In the genomic region with DNA sequence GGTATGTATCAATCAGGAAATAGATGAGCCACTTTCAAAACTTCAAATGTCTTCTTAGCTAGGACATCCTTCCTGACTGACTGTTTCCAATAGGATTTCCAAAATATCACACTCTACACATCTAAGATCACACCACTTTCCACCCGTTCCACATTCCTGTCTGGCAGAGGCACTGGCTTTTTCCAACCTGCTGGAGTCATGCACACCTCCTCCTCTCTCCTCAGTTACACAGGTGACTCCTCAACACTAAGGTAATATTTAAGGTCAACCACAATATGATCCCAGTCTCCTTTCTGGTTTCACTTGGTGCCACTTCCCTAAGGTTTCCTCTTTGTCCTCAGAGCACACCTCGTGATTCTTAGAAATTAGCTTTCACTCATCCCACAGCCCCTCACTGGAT, we compare ENCODE assay signal across 28 cellular contexts.
"Had no signal": no experiment of that assay in that cellular context is flagged by ENCODE, and none has a peak within 500 bp of the region (broad histone marks: within the 10 kb centered on the region; RNA-seq: fewer than 3 reads in every experiment).

No MANE protein-coding gene starts in this region.

- H3K27ac Mint-ChIP-seq: dendritic cell treated with granulocyte-macrophage colony-stimulating factor and Interleukin-4, amounts not matched to agents 40 ng/mL and 50 ng/mL, for 4 days; naive thymus-derived CD4-positive, alpha-beta T cell; nephron; stimulated activated naive B cell treated with anti-CD40 and anti-IgM and Interleukin-4, amounts not matched to agents 10 μg/mL and 1 μg/mL and 100 μg/mL, for 72 hours; stimulated activated naive CD8-positive, alpha-beta T cell treated with anti-CD3 and anti-CD28 coated beads, Interleukin-15, Interleukin-2, amounts not matched to agents 100 ng/mL and 50 ng/mL, for 24 hours had no signal

- H3K4me1 ChIP-seq: colonic mucosa, spleen, upper lobe of right lung had no signal

- H3K9me3 Mint-ChIP-seq: dendritic cell treated with granulocyte-macrophage colony-stimulating factor and Interleukin-4, amounts not matched to agents 40 ng/mL and 50 ng/mL, for 4 days; naive thymus-derived CD4-positive, alpha-beta T cell; nephron; stimulated activated naive B cell treated with anti-CD40 and anti-IgM and Interleukin-4, amounts not matched to agents 10 μg/mL and 1 μg/mL and 100 μg/mL, for 72 hours; stimulated activated naive CD8-positive, alpha-beta T cell treated with anti-CD3 and anti-CD28 coated beads, Interleukin-15, Interleukin-2, amounts not matched to agents 100 ng/mL and 50 ng/mL, for 24 hours had no signal

- H3K9me3 ChIP-seq: colonic mucosa, esophagus squamous epithelium, heart right ventricle, ovary, psoas muscle, spleen, thoracic aorta, transverse colon, upper lobe of right lung had no signal

- H3K27me3 ChIP-seq: colonic mucosa, esophagus squamous epithelium, heart right ventricle, ovary, spleen, transverse colon, upper lobe of right lung had no signal

- H3K27ac ChIP-seq: colonic mucosa, esophagus squamous epithelium, heart right ventricle, ovary, psoas muscle, skin epidermis, spleen, thoracic aorta, transverse colon, upper lobe of right lung had no signal

- H3K4me3 Mint-ChIP-seq: dendritic cell treated with granulocyte-macrophage colony-stimulating factor and Interleukin-4, amounts not matched to agents 40 ng/mL and 50 ng/mL, for 4 days; naive thymus-derived CD4-positive, alpha-beta T cell; nephron; stimulated activated naive B cell treated with anti-CD40 and anti-IgM and Interleukin-4, amounts not matched to agents 10 μg/mL and 1 μg/mL and 100 μg/mL, for 72 hours; stimulated activated naive CD8-positive, alpha-beta T cell treated with anti-CD3 and anti-CD28 coated beads, Interleukin-15, Interleukin-2, amounts not matched to agents 100 ng/mL and 50 ng/mL, for 24 hours had no signal

- H3K27me3 Mint-ChIP-seq: stimulated activated naive B cell treated with anti-CD40 and anti-IgM and Interleukin-4, amounts not matched to agents 10 μg/mL and 1 μg/mL and 100 μg/mL, for 72 hours had no signal

- H3K4me3 ChIP-seq: colonic mucosa, esophagus squamous epithelium, heart right ventricle, lung, ovary, psoas muscle, skin epidermis, spleen, thoracic aorta, transverse colon, upper lobe of right lung had no signal

- H3K36me3 ChIP-seq: colonic mucosa, esophagus squamous epithelium, heart right ventricle, ovary, spleen, thoracic aorta, transverse colon, upper lobe of right lung had no signal

- DNase-seq: colonic mucosa; effector CD8-positive, alpha-beta T cell; erythroblast; esophagus squamous epithelium; foreskin melanocyte; glutamatergic neuron; heart right ventricle; hippocampal formation; islet precursor cell; mesenchymal stem cell; midbrain; naive thymus-derived CD4-positive, alpha-beta T cell; occipital lobe; ovary; posterior cingulate gyrus; psoas muscle; right cardiac atrium; spleen; stimulated activated naive B cell treated with anti-CD40 and anti-IgM and Interleukin-4, amounts not matched to agents 10 μg/mL and 1 μg/mL and 100 μg/mL, for 72 hours; transverse colon; upper lobe of right lung had no signal

- ATAC-seq: heart right ventricle; left lobe of liver; naive thymus-derived CD4-positive, alpha-beta T cell; psoas muscle; right cardiac atrium; stimulated activated naive B cell treated with anti-CD40 and anti-IgM and Interleukin-4, amounts not matched to agents 10 μg/mL and 1 μg/mL and 100 μg/mL, for 72 hours; upper lobe of right lung had no signal

- H3K36me3 Mint-ChIP-seq: naive thymus-derived CD4-positive, alpha-beta T cell; stimulated activated naive B cell treated with anti-CD40 and anti-IgM and Interleukin-4, amounts not matched to agents 10 μg/mL and 1 μg/mL and 100 μg/mL, for 72 hours had no signal

- H3K4me1 Mint-ChIP-seq: naive thymus-derived CD4-positive, alpha-beta T cell; stimulated activated naive B cell treated with anti-CD40 and anti-IgM and Interleukin-4, amounts not matched to agents 10 μg/mL and 1 μg/mL and 100 μg/mL, for 72 hours had no signal
